ENCODE assay signal across 8 cellular contexts in the genomic region with DNA sequence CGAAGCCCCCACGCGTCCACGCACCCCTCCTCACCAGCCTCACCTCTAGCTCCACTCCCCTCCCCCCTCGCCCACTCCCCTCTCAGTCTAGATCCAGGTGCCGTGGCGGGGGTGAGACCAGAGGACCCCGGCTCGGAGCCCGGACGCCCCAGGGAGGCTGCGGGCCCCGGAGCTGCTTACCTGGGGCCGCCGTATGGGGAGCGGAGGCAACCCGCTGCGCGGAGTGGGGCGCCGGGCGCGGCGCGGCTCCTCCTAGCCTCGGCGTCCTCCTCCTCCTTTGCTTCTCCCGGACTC. TPM values are rescaled to one million over a fixed set of nuclear protein-coding genes. Genes with fewer than 3 reads are reported as not detected.
DNase-seq lines count a peak whose midpoint lies in the region; ATAC-seq and TF ChIP-seq lines count a peak whose summit lies in the region.

No MANE protein-coding gene starts in this region.

- H3K4me1 Mint-ChIP-seq in dendritic cell treated with granulocyte-macrophage colony-stimulating factor and Interleukin-4, amounts not matched to agents 40 ng/mL and 50 ng/mL, for 4 days (ENCODE audit: low read depth), result peaks cover 28% of the 10 kb centered on the region
- H3K4me1 Mint-ChIP-seq in nephron, result peaks cover 13% of the 10 kb centered on the region

- ATAC-seq in HG03565 (IDR thresholded peaks at IDR 0.05; ENCODE audit: unreplicated experiment), result no peak

- peaks cover 6% of the 10 kb centered on the region; the same call in 1 of the 2 replicates for H3K4me1 ChIP-seq in HUES6 (ENCODE audit: control insufficient read depth, insufficient read depth, low read length)

- DNase-seq in AG04450 (ENCODE audit: low read depth, low spot score) (no peak), NCI-H1694 (lab: John Stamatoyannopoulos, UW) (no peak), DMS153 treated with DMSO at 0.1 percent for 48 hours (lab: John Stamatoyannopoulos, UW; ENCODE audit: unreplicated experiment) (no peak)
- no peak for DNase-seq in stimulated activated CD8-positive, alpha-beta memory T cell treated with anti-CD3 and anti-CD28 coated beads, Interleukin-4, amount 100 ng/mL, for 48 hours

- H3K4me3 Mint-ChIP-seq in dendritic cell treated with granulocyte-macrophage colony-stimulating factor and Interleukin-4, amounts not matched to agents 40 ng/mL and 50 ng/mL, for 4 days, result peak overlapping the region; percentile 77
- H3K4me3 Mint-ChIP-seq in nephron, result peak overlapping the region; percentile 96 to 97 (median 96)

- no peak overlapping the region for H3K27ac Mint-ChIP-seq in dendritic cell treated with granulocyte-macrophage colony-stimulating factor and Interleukin-4, amounts not matched to agents 40 ng/mL and 50 ng/mL, for 4 days
- no peak overlapping the region for H3K27ac Mint-ChIP-seq in nephron

- H3K9ac ChIP-seq in HUES6 (ENCODE audit: low read length), result peak overlapping the region; percentile 29

- H3K9me3 ChIP-seq in AG04450 (ENCODE audit: control insufficient read depth, insufficient read depth, low read length) (no peaks in the 10 kb centered on the region), HUES6 (ENCODE audit: control insufficient read depth, insufficient read depth, low read depth, low read length) (no peaks in the 10 kb centered on the region)

- H3K36me3 ChIP-seq in HUES6 (ENCODE audit: control insufficient read depth, insufficient read depth, low read length), result no peaks in the 10 kb centered on the region

- no peaks in the 10 kb centered on the region for H3K27me3 ChIP-seq in AG04450 (ENCODE audit: control insufficient read depth, insufficient read depth, low read length)
- peaks cover 67% of the 10 kb centered on the region for H3K27me3 ChIP-seq in HUES6 (ENCODE audit: control insufficient read depth, insufficient read depth, low read length)

- no peak overlapping the region for H3K27ac ChIP-seq in AG04450 (ENCODE audit: low read depth, low read length)
- no peak overlapping the region for H3K27ac ChIP-seq in HUES6 (ENCODE audit: low read depth, low read length)

- CTCF ChIA-PET in AG04450 (lab: Charles Lee), result interaction anchor here (0.5 to 0.6 kb wide), 4 partner anchors 47 to 509 kb away, joined by 3 to 6 read pairs (median 5); no protein-coding TSS in a partner anchor

- no peak for TF ChIP-seq CTCF in AG04450 (IDR thresholded peaks at IDR 0.05; ENCODE audit: low read depth, low read length)
- no peak for TF ChIP-seq CTCF in nephron (IDR thresholded peaks at IDR 0.05; ENCODE audit: unreplicated experiment in 3 of 3)

- POLR2A ChIA-PET in AG04450 (lab: Yijun Ruan, JAX), result interaction anchor here (0.6 kb wide), 1 partner anchor 230 kb away, joined by 5 read pairs; no protein-coding TSS in a partner anchor

- H3K9me3 Mint-ChIP-seq in dendritic cell treated with granulocyte-macrophage colony-stimulating factor and Interleukin-4, amounts not matched to agents 40 ng/mL and 50 ng/mL, for 4 days, result no peaks in the 10 kb centered on the region
- no peaks in the 10 kb centered on the region for H3K9me3 Mint-ChIP-seq in nephron

- H3K27me3 Mint-ChIP-seq in dendritic cell treated with granulocyte-macrophage colony-stimulating factor and Interleukin-4, amounts not matched to agents 40 ng/mL and 50 ng/mL, for 4 days, result peaks cover 50% of the 10 kb centered on the region
- peaks cover 14% of the 10 kb centered on the region for H3K27me3 Mint-ChIP-seq in nephron (ENCODE audit: low read depth)

- intact Hi-C loops in dendritic cell treated with granulocyte-macrophage colony-stimulating factor and Interleukin-4, amounts not matched to agents 40 ng/mL and 50 ng/mL, for 4 days (cut with micrococcal nuclease), result no loop called here

- peak overlapping the region; percentile 72 for H3K4me3 ChIP-seq in AG04450 (ENCODE audit: low read depth, low read length)
- peak overlapping the region; percentile 68 for H3K4me3 ChIP-seq in HUES6 (ENCODE audit: low read depth, low read length)

- no peaks in the 10 kb centered on the region for H3K36me3 Mint-ChIP-seq in dendritic cell treated with granulocyte-macrophage colony-stimulating factor and Interleukin-4, amounts not matched to agents 40 ng/mL and 50 ng/mL, for 4 days (ENCODE audit: low read depth)
- H3K36me3 Mint-ChIP-seq in nephron (ENCODE audit: low read depth), result no peaks in the 10 kb centered on the region

RNA-seq across cellular contexts. Expression of a gene that starts 0.4 kb away (rescaled TPM):
- 3.3 and 3.9 TPM in 2 replicates for polyA plus RNA-seq in AG04450 (2011; rRNA removed)
- polyA minus RNA-seq in AG04450 (2011; rRNA and poly(A)+ RNA removed), result 3.1 and 3.5 TPM in 2 replicates
